In the genomic region with DNA sequence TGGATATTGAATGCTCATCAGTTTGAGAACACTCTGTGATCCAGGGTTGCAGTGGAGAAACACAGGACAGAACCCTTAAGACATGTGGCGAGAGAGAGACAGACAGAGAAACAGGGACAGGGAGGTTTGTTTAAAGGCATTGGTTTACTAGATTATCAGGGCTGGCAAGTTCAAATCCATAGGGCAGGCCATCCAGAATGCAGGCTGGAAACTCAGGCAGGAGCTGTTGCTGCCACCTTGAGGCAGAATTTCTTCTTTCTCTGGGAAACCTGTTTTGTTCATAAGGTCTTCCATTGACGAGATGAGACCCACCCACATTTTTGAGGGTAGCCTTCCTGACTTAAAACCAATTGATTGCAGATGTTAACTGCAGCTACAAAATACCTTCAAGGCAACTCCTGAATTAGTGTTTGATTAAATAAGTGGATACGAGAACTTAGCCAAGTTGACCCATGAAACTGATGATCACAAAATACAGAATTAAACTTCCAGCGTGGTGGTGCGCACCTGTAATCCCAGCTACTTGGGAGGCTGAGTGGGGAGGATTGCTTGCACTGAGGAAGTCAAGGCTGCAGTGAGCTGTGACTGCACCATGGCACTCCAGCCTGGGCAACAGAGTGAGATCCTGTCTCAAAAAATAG, we compare ENCODE assay signal across 8 cellular contexts. TPM values are rescaled to one million over a fixed set of nuclear protein-coding genes. Genes with fewer than 3 reads are reported as not detected.
DNase-seq lines count a peak whose midpoint lies in the region; ATAC-seq and TF ChIP-seq lines count a peak whose summit lies in the region.

No MANE protein-coding gene starts in this region.

- no peaks in the 10 kb centered on the region for H3K9me2 ChIP-seq in OCI-LY1 (ENCODE audit: low read depth, low read length)

- no peak overlapping the region for H3K27ac Mint-ChIP-seq in activated T-helper 17 cell treated with anti-CD3 and anti-CD28 coated beads, Interleukin-2, amount 50 U/mL, for 72 hours

- H2AK5ac ChIP-seq in mesendoderm (ENCODE audit: low read length) (no peak overlapping the region), neuronal stem cell (ENCODE audit: low read depth, low read length) (no peak overlapping the region)

- H3K36me3 ChIP-seq in OCI-LY1 (ENCODE audit: insufficient read depth, low read length) (no peaks in the 10 kb centered on the region), mesendoderm (ENCODE audit: control insufficient read depth, insufficient read depth, low read length) (no peaks in the 10 kb centered on the region), neuronal stem cell (replicated peaks in 1 of 2; ENCODE audit: control insufficient read depth in 2 of 2, insufficient read depth in 2 of 2, low read length in 2 of 2) (no peaks in the 10 kb centered on the region)
- no peaks in the 10 kb centered on the region for H3K36me3 ChIP-seq in effector memory CD4-positive, alpha-beta T cell (ENCODE audit: control insufficient read depth, insufficient read depth, low read length)

- H2BK120ac ChIP-seq in mesendoderm (ENCODE audit: low read depth, low read length) (no peak overlapping the region), neuronal stem cell (ENCODE audit: low read depth, low read length) (no peak overlapping the region)

- H3K4ac ChIP-seq in mesendoderm (ENCODE audit: low read depth, low read length) (no peak overlapping the region), neuronal stem cell (ENCODE audit: low read length) (no peak overlapping the region)

- H3K23ac ChIP-seq in mesendoderm (ENCODE audit: low read length): no peak overlapping the region
- no peak overlapping the region for H3K23ac ChIP-seq in neuronal stem cell (ENCODE audit: low read depth, low read length, poor library complexity)

- no peaks in the 10 kb centered on the region for H3K79me1 ChIP-seq in mesendoderm (ENCODE audit: low read length)
- no peaks in the 10 kb centered on the region for H3K79me1 ChIP-seq in neuronal stem cell (ENCODE audit: low read depth, low read length)

- H2BK15ac ChIP-seq in mesendoderm (replicated peaks; ENCODE audit: low read depth) (no peak overlapping the region), neuronal stem cell (ENCODE audit: low read length) (no peak overlapping the region)

- no CpG with 5 or more reads among the region's 5 CpGs for WGBS in mesendoderm (ENCODE audit: extremely low coverage, insufficient coverage, low lambda C conversion rate)
- WGBS in neuronal stem cell (ENCODE audit: extremely low coverage in 2 of 2, insufficient read length in 2 of 2, insufficient replicate concordance in 1 of 2), 2 donors: no CpG with 5 or more reads among the region's 5 CpGs

- H3K4me2 ChIP-seq in OCI-LY1 (ENCODE audit: low read length) (no peak overlapping the region), mesendoderm (ENCODE audit: low read length) (no peak overlapping the region), neuronal stem cell (ENCODE audit: insufficient read depth, low read length, poor library complexity, severe bottlenecking) (no peak overlapping the region)

- H2BK12ac ChIP-seq in neuronal stem cell (ENCODE audit: low read length): no peak overlapping the region

- H3K27me3 Mint-ChIP-seq in activated T-helper 17 cell treated with anti-CD3 and anti-CD28 coated beads, Interleukin-2, amount 50 U/mL, for 72 hours: peaks cover 30% of the 10 kb centered on the region

- H2BK5ac ChIP-seq in mesendoderm (ENCODE audit: low read length) (no peak overlapping the region), neuronal stem cell (ENCODE audit: low read length) (no peak overlapping the region)

- H3K56ac ChIP-seq in mesendoderm (ENCODE audit: low read length): no peak overlapping the region

- no peak overlapping the region for H4K8ac ChIP-seq in mesendoderm (ENCODE audit: low read depth, low read length)
- no peak overlapping the region for H4K8ac ChIP-seq in neuronal stem cell (ENCODE audit: low read depth, low read length)

- no peaks in the 10 kb centered on the region for H3K4me1 Mint-ChIP-seq in activated T-helper 17 cell treated with anti-CD3 and anti-CD28 coated beads, Interleukin-2, amount 50 U/mL, for 72 hours

- H3K4me1 ChIP-seq in OCI-LY1 (ENCODE audit: insufficient read depth, low read length, severe bottlenecking): no peaks in the 10 kb centered on the region
- no peaks in the 10 kb centered on the region for H3K4me1 ChIP-seq in mesendoderm (ENCODE audit: control insufficient read depth, low read depth, low read length)
- H3K4me1 ChIP-seq in effector memory CD4-positive, alpha-beta T cell (ENCODE audit: control insufficient read depth, insufficient read depth, low read length, poor library complexity, severe bottlenecking): no peaks in the 10 kb centered on the region
- H3K4me1 ChIP-seq in neuronal stem cell (ENCODE audit: control insufficient read depth in 2 of 2, insufficient read depth in 1 of 2, low read depth in 1 of 2, low read length in 2 of 2): no peaks in the 10 kb centered on the region

- ATAC-seq in activated T-helper 17 cell treated with anti-CD3 and anti-CD28 coated beads, Interleukin-2, amount 50 U/mL, for 72 hours (replicated peaks): no peak

- H3K9ac ChIP-seq in OCI-LY1 (ENCODE audit: low read length): no peak overlapping the region
- H3K9ac ChIP-seq in mesendoderm (ENCODE audit: low read length): no peak overlapping the region
- H3K9ac ChIP-seq in neuronal stem cell (ENCODE audit: low read depth, low read length, poor library complexity): no peak overlapping the region

- no peak overlapping the region for H3K4me3 Mint-ChIP-seq in activated T-helper 17 cell treated with anti-CD3 and anti-CD28 coated beads, Interleukin-2, amount 50 U/mL, for 72 hours

- H3K27ac ChIP-seq in OCI-LY1 (ENCODE audit: low read depth, low read length, poor library complexity, severe bottlenecking) (no peak overlapping the region), mesendoderm (ENCODE audit: low read depth, low read length) (no peak overlapping the region), neuronal stem cell (replicated peaks; ENCODE audit: low read length) (no peak overlapping the region)
- H3K27ac ChIP-seq in effector memory CD4-positive, alpha-beta T cell (ENCODE audit: insufficient read depth, low read length, poor library complexity, severe bottlenecking): no peak overlapping the region

- no peaks in the 10 kb centered on the region for H3K9me3 Mint-ChIP-seq in activated T-helper 17 cell treated with anti-CD3 and anti-CD28 coated beads, Interleukin-2, amount 50 U/mL, for 72 hours

- no peaks in the 10 kb centered on the region for H3K9me3 ChIP-seq in OCI-LY1 (ENCODE audit: low read length)
- no peaks in the 10 kb centered on the region for H3K9me3 ChIP-seq in effector memory CD4-positive, alpha-beta T cell (ENCODE audit: control insufficient read depth, low read length)
- peaks cover 0 to 3% of the 10 kb centered on the region in 2 donors for H3K9me3 ChIP-seq in neuronal stem cell (replicated peaks in 1 of 2; ENCODE audit: control insufficient read depth in 2 of 2, insufficient read depth in 1 of 2, low read depth in 1 of 2, low read length in 2 of 2)

- H4K5ac ChIP-seq in mesendoderm (ENCODE audit: low read length): no peak overlapping the region

- peak; percentile 50; the same call in 1 of the 2 replicates for TF ChIP-seq CTCF in OCI-LY1 (IDR thresholded peaks at IDR 0.05; ENCODE audit: low read length)

- no peak overlapping the region for H3K4me3 ChIP-seq in OCI-LY1 (ENCODE audit: low read depth, low read length, poor library complexity, severe bottlenecking)
- H3K4me3 ChIP-seq in mesendoderm (ENCODE audit: low read length): no peak overlapping the region
- no peak overlapping the region for H3K4me3 ChIP-seq in effector memory CD4-positive, alpha-beta T cell (ENCODE audit: insufficient read depth, low read depth, low read length, poor library complexity, severe bottlenecking)
- no peak overlapping the region for H3K4me3 ChIP-seq in neuronal stem cell (ENCODE audit: low read length in 2 of 2)

- H3K18ac ChIP-seq in mesendoderm (ENCODE audit: low read length) (no peak overlapping the region), neuronal stem cell (ENCODE audit: low read length) (no peak overlapping the region)

- peak; percentile 44 for DNase-seq in DMS53 treated with DMSO at 0.1 percent for 48 hours (lab: John Stamatoyannopoulos, UW; ENCODE audit: unreplicated experiment)
- DNase-seq in HS-5 (ENCODE audit: low read depth): peak; percentile 54
- peak; percentile 36 for DNase-seq in ecto neural progenitor cell (ENCODE audit: low spot score)
- DNase-seq in mesendoderm: peak; percentile 69
- no peak for DNase-seq in effector memory CD4-positive, alpha-beta T cell
- no peak for DNase-seq in neuronal stem cell (ENCODE audit: low spot score)

- H3F3A ChIP-seq in OCI-LY1 (ENCODE audit: insufficient read depth, low read length): no peaks in the 10 kb centered on the region

- no peaks in the 10 kb centered on the region for H4K20me1 ChIP-seq in OCI-LY1 (ENCODE audit: insufficient read depth, low read length)

- H2AFZ ChIP-seq in OCI-LY1 (ENCODE audit: low read length): no peak overlapping the region
- no peak overlapping the region for H2AFZ ChIP-seq in neuronal stem cell (ENCODE audit: low read length)

- H4K91ac ChIP-seq in neuronal stem cell (ENCODE audit: low read depth, low read length, poor library complexity): no peak overlapping the region

- H3K27me3 ChIP-seq in OCI-LY1 (ENCODE audit: insufficient read depth, low read length) (peaks cover 22% of the 10 kb centered on the region), mesendoderm (ENCODE audit: insufficient read depth, low read length, poor library complexity) (no peaks in the 10 kb centered on the region), neuronal stem cell (ENCODE audit: control insufficient read depth in 3 of 3, insufficient read depth in 3 of 3, low read depth in 1 of 3, low read length in 3 of 3) (peaks cover 0 to 40% (median under 1%) of the 10 kb centered on the region in 3 experiments)
- no peaks in the 10 kb centered on the region for H3K27me3 ChIP-seq in effector memory CD4-positive, alpha-beta T cell (replicated peaks; ENCODE audit: control insufficient read depth, insufficient read depth, low read length, poor library complexity, severe bottlenecking)

- no peaks in the 10 kb centered on the region for H3K79me2 ChIP-seq in OCI-LY1 (ENCODE audit: insufficient read depth, low read length)
- no peaks in the 10 kb centered on the region for H3K79me2 ChIP-seq in mesendoderm (ENCODE audit: control insufficient read depth, insufficient read depth, low read length)

- H3K14ac ChIP-seq in neuronal stem cell (ENCODE audit: low read length): no peak overlapping the region

- no peaks in the 10 kb centered on the region for H3K36me3 Mint-ChIP-seq in activated T-helper 17 cell treated with anti-CD3 and anti-CD28 coated beads, Interleukin-2, amount 50 U/mL, for 72 hours (ENCODE audit: low read depth)

RNA-seq across cellular contexts. Expression of gene NSUN2, which starts 55.9 kb away (rescaled TPM):
- polyA plus RNA-seq in mesendoderm (2013, experiment 1 of 2): 90.6 TPM
- polyA plus RNA-seq in mesendoderm (2013, experiment 2 of 2): 87.8 TPM
- 21.5 TPM for polyA plus RNA-seq in neuronal stem cell (2013, experiment 1 of 2)
- 21.4 TPM for polyA plus RNA-seq in neuronal stem cell (2013, experiment 2 of 2)
- 100 to 1,000 TPM in 1 of 2 donors, 10 to 100 TPM in 1; 61.2 to 128 TPM for total RNA-seq in activated T-helper 17 cell treated with anti-CD3 and anti-CD28 coated beads, Interleukin-2, amount 50 U/mL, for 72 hours

RNA-seq across cellular contexts. Expression of gene SRD5A1, which starts 56.3 kb away (rescaled TPM):
- 11.2 TPM for polyA plus RNA-seq in mesendoderm (2013, experiment 1 of 2)
- polyA plus RNA-seq in mesendoderm (2013, experiment 2 of 2): 11.9 TPM
- polyA plus RNA-seq in neuronal stem cell (2013, experiment 1 of 2): 10.9 TPM
- polyA plus RNA-seq in neuronal stem cell (2013, experiment 2 of 2): 10.5 TPM
- total RNA-seq in activated T-helper 17 cell treated with anti-CD3 and anti-CD28 coated beads, Interleukin-2, amount 50 U/mL, for 72 hours: 1 to 10 TPM; 8.3 to 10.0 TPM

Comparison
In these comparisons a context has a peak if more than half of its experiments do, and no peak if none do; other contexts are left out.
1. DNase-seq: peak in DMS53 treated with DMSO at 0.1 percent for 48 hours (single experiment), HS-5 (single experiment), ecto neural progenitor cell (single experiment) and mesendoderm (single experiment); none in effector memory CD4-positive, alpha-beta T cell (0 of 3) and neuronal stem cell (single experiment).